Comparison of ENCODE assay signal across 1 cellular context in the genomic region with DNA sequence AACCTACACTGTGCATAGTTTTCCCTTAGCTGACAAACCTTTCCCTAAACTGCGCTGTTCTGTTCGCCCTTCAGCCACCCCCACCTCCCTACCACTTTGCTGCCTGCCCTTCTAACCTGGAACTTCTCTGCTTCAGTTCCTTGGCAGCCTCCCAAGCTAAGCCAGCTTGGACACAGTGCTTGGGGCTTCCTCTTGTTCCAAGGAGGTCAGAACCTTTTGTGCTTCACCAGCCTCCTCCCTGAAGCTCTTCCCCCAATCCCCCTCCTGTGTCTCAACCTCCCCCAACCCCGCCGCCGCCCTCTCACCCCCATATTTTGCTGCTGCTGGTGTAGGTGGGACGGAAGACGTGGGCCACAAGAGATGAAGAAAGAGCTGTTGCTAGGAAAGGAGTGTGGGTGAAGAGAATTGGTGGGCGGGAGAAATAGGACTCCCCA.
TF ChIP-seq lines count a peak whose summit lies in the region.

No MANE protein-coding gene starts in this region.

TF ChIP-seq in GM23338, 12 proteins besides CTCF, POLR2A, EP300 and RAD21 (continued from another document):
- no peak for TF ChIP-seq ZNF462 (CRISPR knock-in tag; IDR thresholded peaks at IDR 0.05)
- no peak for TF ChIP-seq EZH2phosphoT487 (IDR thresholded peaks at IDR 0.05; ENCODE audit: unreplicated experiment)
- no peak for TF ChIP-seq POLR2AphosphoS5 (IDR thresholded peaks at IDR 0.05; ENCODE audit: low read depth)
- TF ChIP-seq CREB1 (CRISPR knock-in tag; IDR thresholded peaks at IDR 0.05; ENCODE audit: low read depth): no peak
- no peak for TF ChIP-seq NANOG (IDR thresholded peaks at IDR 0.05; ENCODE audit: borderline replicate concordance)
- TF ChIP-seq, protein P1, sequence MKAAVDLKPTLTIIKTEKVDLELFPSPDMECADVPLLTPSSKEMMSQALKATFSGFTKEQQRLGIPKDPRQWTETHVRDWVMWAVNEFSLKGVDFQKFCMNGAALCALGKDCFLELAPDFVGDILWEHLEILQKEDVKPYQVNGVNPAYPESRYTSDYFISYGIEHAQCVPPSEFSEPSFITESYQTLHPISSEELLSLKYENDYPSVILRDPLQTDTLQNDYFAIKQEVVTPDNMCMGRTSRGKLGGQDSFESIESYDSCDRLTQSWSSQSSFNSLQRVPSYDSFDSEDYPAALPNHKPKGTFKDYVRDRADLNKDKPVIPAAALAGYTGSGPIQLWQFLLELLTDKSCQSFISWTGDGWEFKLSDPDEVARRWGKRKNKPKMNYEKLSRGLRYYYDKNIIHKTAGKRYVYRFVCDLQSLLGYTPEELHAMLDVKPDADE (IDR thresholded peaks at IDR 0.05): no peak
- no peak for TF ChIP-seq STAT1 (IDR thresholded peaks at IDR 0.05; ENCODE audit: unreplicated experiment)
- TF ChIP-seq ZNF331 (CRISPR knock-in tag; IDR thresholded peaks at IDR 0.05; ENCODE audit: low read depth): no peak
- no peak for TF ChIP-seq ZNF114 (CRISPR knock-in tag; IDR thresholded peaks at IDR 0.05)
